9 cellular contexts compared by ENCODE assay signal in genomic region chr15:68114356-68114755, GRCh38.
DNase-seq lines count a peak whose midpoint lies in the region; ATAC-seq and TF ChIP-seq lines count a peak whose summit lies in the region.
"Had no signal": no experiment of that assay in that cellular context is flagged by ENCODE, and none has a peak within 500 bp of the region (broad histone marks: within the 10 kb centered on the region; RNA-seq: fewer than 3 reads in every experiment).

No MANE protein-coding gene starts in this region.

- peak overlapping the region; percentile 7 for H3K4me3 ChIP-seq in HEK293 (ENCODE audit: low read depth, low read length)
- H3K4me3 ChIP-seq in spleen: peak overlapping the region in 6 of 8 donors; percentile 8 to 32 (median 12)
- no peak overlapping the region for H3K4me3 ChIP-seq in prostate gland

- peak overlapping the region; percentile 79 for H3K4me3 Mint-ChIP-seq in T-helper 1 cell treated with Interleukin-12 subunit alpha and Interleukin-12 subunit beta and Interleukin-4 antibody, amounts not matched to agents 30 μg/mL and 1 μg/mL, for 36 hours

- H3K9me3 Mint-ChIP-seq in T-helper 1 cell treated with Interleukin-12 subunit alpha and Interleukin-12 subunit beta and Interleukin-4 antibody, amounts not matched to agents 30 μg/mL and 1 μg/mL, for 36 hours: peaks cover 16% of the 10 kb centered on the region

- peaks cover 25% of the 10 kb centered on the region for H3K36me3 Mint-ChIP-seq in T-helper 1 cell treated with Interleukin-12 subunit alpha and Interleukin-12 subunit beta and Interleukin-4 antibody, amounts not matched to agents 30 μg/mL and 1 μg/mL, for 36 hours (ENCODE audit: low read depth)

- peak overlapping the region; percentile 70 for H3K27ac Mint-ChIP-seq in T-helper 1 cell treated with Interleukin-12 subunit alpha and Interleukin-12 subunit beta and Interleukin-4 antibody, amounts not matched to agents 30 μg/mL and 1 μg/mL, for 36 hours

- TF ChIP-seq POLR2A in spleen (IDR thresholded peaks at IDR 0.05): no peak
- no peak for TF ChIP-seq POLR2A in prostate gland (IDR thresholded peaks at IDR 0.05)

- CTCF ChIA-PET in HEK293 (lab: Yijun Ruan, JAX): interaction anchor here (0.5 to 1.4 kb wide), 4 partner anchors 18 to 741 kb away, joined by 3 to 10 read pairs (median 4); no protein-coding TSS in a partner anchor

- H3K9me3 ChIP-seq in HEK293 (ENCODE audit: control insufficient read depth, insufficient read depth, low read depth, low read length) (no peaks in the 10 kb centered on the region), spleen (no peaks in the 10 kb centered on the region), prostate gland (no peaks in the 10 kb centered on the region)

- DNase-seq in germinal center (ENCODE audit: low spot score): peak; percentile 7
- DNase-seq in spleen: no peak
- no peak for DNase-seq in D341Med (ENCODE audit: low spot score)
- no peak for DNase-seq in prostate gland (ENCODE audit: low spot score)
- DNase-seq in NCI-H1436 (lab: John Stamatoyannopoulos, UW): no peak
- DNase-seq: amniotic stem cell had no signal

- no peak for ATAC-seq in HG02973 (IDR thresholded peaks at IDR 0.05; ENCODE audit: unreplicated experiment)

- POLR2A ChIA-PET in HEK293 (lab: Yijun Ruan, JAX): no interaction called here

- intact Hi-C loops in spleen (cut with DNase I; ENCODE audit: low total_unique reads) (no loop called here), prostate gland (cut with DNase I) (no loop called here)

- no peaks in the 10 kb centered on the region for H3K27me3 Mint-ChIP-seq in T-helper 1 cell treated with Interleukin-12 subunit alpha and Interleukin-12 subunit beta and Interleukin-4 antibody, amounts not matched to agents 30 μg/mL and 1 μg/mL, for 36 hours (ENCODE audit: low read depth)

- peaks cover 21% of the 10 kb centered on the region for H3K4me1 ChIP-seq in HEK293 (ENCODE audit: control insufficient read depth, insufficient read depth, low read length)
- H3K4me1 ChIP-seq in spleen: peaks cover 12 to 95% (median 53%) of the 10 kb centered on the region in 6 donors
- no peaks in the 10 kb centered on the region for H3K4me1 ChIP-seq in prostate gland (replicated peaks)

- no peak for TF ChIP-seq CTCF in HEK293 (tag by site-specific recombination; IDR thresholded peaks at IDR 0.05)
- TF ChIP-seq CTCF in spleen (IDR thresholded peaks at IDR 0.05 in 8 of 11, conservative IDR thresholded peaks at IDR 0.05 in 3 of 11): no peak
- TF ChIP-seq CTCF in prostate gland (IDR thresholded peaks at IDR 0.05): no peak

- 0 to 4% (median 0%) methylated on average over 1 of the region's 1 CpG for WGBS in spleen, 5 donors
- WGBS in prostate gland: 0% methylated on average over 1 of the region's 1 CpG

- no peak overlapping the region for H3K27ac ChIP-seq in HEK293 (ENCODE audit: extremely low read depth, low read depth, low read length)
- H3K27ac ChIP-seq in spleen: peak overlapping the region in 7 of 8 donors; percentile 17 to 68 (median 52)
- peak overlapping the region in 1 of 2 donors; percentile 43 for H3K27ac ChIP-seq in prostate gland

- no peaks in the 10 kb centered on the region for H3K36me3 ChIP-seq in HEK293 (ENCODE audit: control insufficient read depth in 2 of 2, insufficient read depth in 1 of 2, low read length in 2 of 2)
- H3K36me3 ChIP-seq in spleen: peaks cover 0 to 7% (median 0%) of the 10 kb centered on the region in 6 donors
- no peaks in the 10 kb centered on the region for H3K36me3 ChIP-seq in prostate gland

- H3K27me3 ChIP-seq in spleen (replicated peaks in 1 of 7) (no peaks in the 10 kb centered on the region), prostate gland (replicated peaks; ENCODE audit: insufficient read depth) (no peaks in the 10 kb centered on the region)

- H3K4me1 Mint-ChIP-seq in T-helper 1 cell treated with Interleukin-12 subunit alpha and Interleukin-12 subunit beta and Interleukin-4 antibody, amounts not matched to agents 30 μg/mL and 1 μg/mL, for 36 hours (ENCODE audit: low read depth): peaks cover 26% of the 10 kb centered on the region

TF ChIP-seq in HEK293, 187 proteins besides CTCF, POLR2A, EP300 and RAD21:
- TF ChIP-seq ZNF184 (tag by site-specific recombination; IDR thresholded peaks at IDR 0.05): 0 out of 2 replicates have a peak, but pooled peaks have one; percentile 30
- no peak for TF ChIP-seq ZSCAN5A (tag by site-specific recombination; IDR thresholded peaks at IDR 0.05)
- no peak for TF ChIP-seq ZNF362 (tag by site-specific recombination; IDR thresholded peaks at IDR 0.05)
- TF ChIP-seq ZBTB26 (tag by site-specific recombination; optimal IDR thresholded peaks at IDR 0.05): no peak
- no peak for TF ChIP-seq ZNF488 (tag by site-specific recombination; IDR thresholded peaks at IDR 0.05)
- TF ChIP-seq PRDM6 (tag by site-specific recombination; IDR thresholded peaks at IDR 0.05): 0 out of 2 replicates have a peak, but pooled peaks have one; percentile 14
- TF ChIP-seq ZNF571 (tag by site-specific recombination; IDR thresholded peaks at IDR 0.05): no peak
- TF ChIP-seq KLF1 (tag by site-specific recombination; IDR thresholded peaks at IDR 0.05): no peak

Comparison
In these comparisons a context has a peak if more than half of its experiments do, and no peak if none do; other contexts are left out.
1. H3K4me3 ChIP-seq: peak in HEK293 (single experiment) and spleen (6 of 8); none in prostate gland (0 of 2).